In genomic region chr2:152657042-152657441, GRCh38 we compare ENCODE assay signal across 14 cellular contexts.
DNase-seq lines count a peak whose midpoint lies in the region; ATAC-seq and TF ChIP-seq lines count a peak whose summit lies in the region.
"Had no signal": no experiment of that assay in that cellular context is flagged by ENCODE, and none has a peak within 500 bp of the region (broad histone marks: within the 10 kb centered on the region; RNA-seq: fewer than 3 reads in every experiment).

No MANE protein-coding gene starts in this region.

- H3K4me1 ChIP-seq in MM.1S (ENCODE audit: low read length) (no peaks in the 10 kb centered on the region), gastroesophageal sphincter (no peaks in the 10 kb centered on the region)
- H3K4me1 ChIP-seq: right atrium auricular region, SJSA1 had no signal

- ATAC-seq in HG02623 (IDR thresholded peaks at IDR 0.05; ENCODE audit: unreplicated experiment), result peak; percentile 80
- peak; percentile 75 for ATAC-seq in HG03558 (IDR thresholded peaks at IDR 0.05; ENCODE audit: extremely low read depth, unreplicated experiment)
- ATAC-seq in stimulated activated naive CD8-positive, alpha-beta T cell treated with anti-CD3 and anti-CD28 coated beads, Interleukin-15, amount 100 ng/mL, for 72 hours, result peak; percentile 93
- ATAC-seq in gastroesophageal sphincter, result no peak

- no peak for DNase-seq in activated naive CD4-positive, alpha-beta T cell treated with anti-CD3 and anti-CD28 coated beads, Interleukin-2, amount 10 ng/mL, durations not matched to agents 7 days and 5 days
- DNase-seq in activated naive CD4-positive, alpha-beta T cell (lab: John Stamatoyannopoulos, UW), result no peak
- DNase-seq in stimulated activated naive CD8-positive, alpha-beta T cell treated with anti-CD3 and anti-CD28 coated beads, Interleukin-15, amount 100 ng/mL, for 72 hours, result no peak
- DNase-seq in MM.1S, result no peak
- DNase-seq in stimulated activated CD4-positive, alpha-beta T cell treated with anti-CD3 and anti-CD28 coated beads, Interleukin-12 subunit alpha, Interleukin-12 subunit beta, amount 100 ng/mL, for 4 hours, result no peak
- DNase-seq: DMS53, MG63, NCI-H446 had no signal

- H3K4me2 ChIP-seq in MM.1S (ENCODE audit: low read depth, low read length), result no peak overlapping the region

- H4K20me1 ChIP-seq in MM.1S (ENCODE audit: insufficient read depth, low read length), result no peaks in the 10 kb centered on the region

- no peaks in the 10 kb centered on the region for H3K9me3 ChIP-seq in MM.1S (replicated peaks; ENCODE audit: insufficient read depth, low read length)
- no peaks in the 10 kb centered on the region for H3K9me3 ChIP-seq in gastroesophageal sphincter
- H3K9me3 ChIP-seq: MG63, right atrium auricular region, SJSA1 had no signal

- H3K79me2 ChIP-seq in MM.1S (ENCODE audit: low read length), result 0 out of 2 replicates have a peak, but pooled peaks cover under 1% of the 10 kb centered on the region

- H3K9me2 ChIP-seq in MM.1S (replicated peaks; ENCODE audit: insufficient read depth, low read length), result no peaks in the 10 kb centered on the region

- TF ChIP-seq POLR2A in gastroesophageal sphincter (IDR thresholded peaks at IDR 0.05), result no peak

- no peaks in the 10 kb centered on the region for H3K4me1 Mint-ChIP-seq in activated naive CD4-positive, alpha-beta T cell treated with anti-CD3 and anti-CD28 coated beads, Interleukin-2, amount 10 ng/mL, durations not matched to agents 7 days and 5 days
- H3K4me1 Mint-ChIP-seq in stimulated activated naive CD8-positive, alpha-beta T cell treated with anti-CD3 and anti-CD28 coated beads, Interleukin-15, amount 100 ng/mL, for 72 hours, result peaks cover 23% of the 10 kb centered on the region

- H3K27me3 ChIP-seq in MM.1S (replicated peaks; ENCODE audit: insufficient read depth, low read length) (no peaks in the 10 kb centered on the region), gastroesophageal sphincter (no peaks in the 10 kb centered on the region)
- H3K27me3 ChIP-seq: MG63, right atrium auricular region, SJSA1 had no signal

- no peaks in the 10 kb centered on the region for H3F3A ChIP-seq in MM.1S (ENCODE audit: insufficient read depth, low read length)

- no peaks in the 10 kb centered on the region for H3K9me3 Mint-ChIP-seq in activated naive CD4-positive, alpha-beta T cell treated with anti-CD3 and anti-CD28 coated beads, Interleukin-2, amount 10 ng/mL, durations not matched to agents 7 days and 5 days
- H3K9me3 Mint-ChIP-seq in stimulated activated naive CD8-positive, alpha-beta T cell treated with anti-CD3 and anti-CD28 coated beads, Interleukin-15, amount 100 ng/mL, for 72 hours, result no peaks in the 10 kb centered on the region

- H3K9ac ChIP-seq in MM.1S (ENCODE audit: low read length), result no peak overlapping the region

- H3K4me3 ChIP-seq in MM.1S (ENCODE audit: low read length) (no peak overlapping the region), gastroesophageal sphincter (no peak overlapping the region)
- H3K4me3 ChIP-seq: MG63, right atrium auricular region, SJSA1 had no signal

- TF ChIP-seq CTCF in MM.1S (IDR thresholded peaks at IDR 0.05; ENCODE audit: low read length) (no peak), gastroesophageal sphincter (IDR thresholded peaks at IDR 0.05) (no peak)

- H3K27ac ChIP-seq in MM.1S (ENCODE audit: low read length) (no peak overlapping the region), gastroesophageal sphincter (no peak overlapping the region)
- H3K27ac ChIP-seq: HL-60, right atrium auricular region, SJSA1 had no signal

- peak overlapping the region; percentile 36 for H3K27ac Mint-ChIP-seq in activated naive CD4-positive, alpha-beta T cell treated with anti-CD3 and anti-CD28 coated beads, Interleukin-2, amount 10 ng/mL, durations not matched to agents 7 days and 5 days
- H3K27ac Mint-ChIP-seq in stimulated activated naive CD8-positive, alpha-beta T cell treated with anti-CD3 and anti-CD28 coated beads, Interleukin-15, amount 100 ng/mL, for 72 hours, result peak overlapping the region; percentile 24 to 89

- TF ChIP-seq EP300 in gastroesophageal sphincter (IDR thresholded peaks at IDR 0.05), result no peak

- no peak overlapping the region for H2AFZ ChIP-seq in MM.1S (ENCODE audit: low read length)

- WGBS in gastroesophageal sphincter (ENCODE audit: low coverage in 1 of 2), 2 donors, result 69 to 70% methylated on average over 4 of the region's 4 CpGs

- H3K36me3 Mint-ChIP-seq in activated naive CD4-positive, alpha-beta T cell treated with anti-CD3 and anti-CD28 coated beads, Interleukin-2, amount 10 ng/mL, durations not matched to agents 7 days and 5 days, result peaks cover 46% of the 10 kb centered on the region

- CTCF ChIA-PET in activated naive CD4-positive, alpha-beta T cell treated with anti-CD3 and anti-CD28 coated beads, Interleukin-2, amount 10 ng/mL, durations not matched to agents 7 days and 5 days (lab: Charles Lee), result no interaction called here

- no peak overlapping the region for H3K4me3 Mint-ChIP-seq in activated naive CD4-positive, alpha-beta T cell treated with anti-CD3 and anti-CD28 coated beads, Interleukin-2, amount 10 ng/mL, durations not matched to agents 7 days and 5 days
- peak overlapping the region; percentile 44 to 55 for H3K4me3 Mint-ChIP-seq in stimulated activated naive CD8-positive, alpha-beta T cell treated with anti-CD3 and anti-CD28 coated beads, Interleukin-15, amount 100 ng/mL, for 72 hours

- H3K27me3 Mint-ChIP-seq in activated naive CD4-positive, alpha-beta T cell treated with anti-CD3 and anti-CD28 coated beads, Interleukin-2, amount 10 ng/mL, durations not matched to agents 7 days and 5 days, result no peaks in the 10 kb centered on the region
- no peaks in the 10 kb centered on the region for H3K27me3 Mint-ChIP-seq in stimulated activated naive CD8-positive, alpha-beta T cell treated with anti-CD3 and anti-CD28 coated beads, Interleukin-15, amount 100 ng/mL, for 72 hours

- peaks cover 19% of the 10 kb centered on the region for H3K36me3 ChIP-seq in MM.1S (replicated peaks; ENCODE audit: insufficient read depth, low read length)
- peaks cover 18 to 87% of the 10 kb centered on the region in 2 donors for H3K36me3 ChIP-seq in gastroesophageal sphincter
